ENCODE assay signal across 20 cellular contexts in genomic region chr2:142876423-142876822, GRCh38. TPM values are rescaled to one million over a fixed set of nuclear protein-coding genes. Genes with fewer than 3 reads are reported as not detected.
DNase-seq lines count a peak whose midpoint lies in the region; ATAC-seq and TF ChIP-seq lines count a peak whose summit lies in the region.
"Had no signal": no experiment of that assay in that cellular context is flagged by ENCODE, and none has a peak within 500 bp of the region (broad histone marks: within the 10 kb centered on the region; RNA-seq: fewer than 3 reads in every experiment).

No MANE protein-coding gene starts in this region.

- DNase-seq in ELR (ENCODE audit: low read depth) (peak; percentile 55), PC-3 (no peak), epithelial cell of esophagus (ENCODE audit: low read depth) (peak; percentile 35), osteocyte (ENCODE audit: extremely low spot score, unreplicated experiment) (no peak), hippocampal formation (lab: John Stamatoyannopoulos, UW) (no peak), mucosa of gallbladder (ENCODE audit: low spot score) (no peak), NCI-H146 (lab: John Stamatoyannopoulos, UW) (no peak)
- DNase-seq: activated CD8-positive, alpha-beta T cell treated with anti-CD3 and anti-CD28 coated beads, Interleukin-2, amount 10 ng/mL, durations not matched to agents 7 days and 5 days; activated T-cell treated with anti-CD3 and anti-CD28 coated beads, Interleukin-2, amount 50 U/mL, for 48 hours; brain microvascular endothelial cell; GOT3; hypothalamus; Karpas-422; mucosa of descending colon; NCI-H1436; NCI-H2227 treated with DMSO at 0.1 percent for 48 hours; right cardiac atrium had no signal

- H3K4me2 ChIP-seq in PC-3 (ENCODE audit: low read length), result peak overlapping the region; percentile 70

- H3K4me3 ChIP-seq in PC-3 (ENCODE audit: low read length), result no peak overlapping the region
- H3K4me3 ChIP-seq in epithelial cell of esophagus (ENCODE audit: low read length), result no peak overlapping the region
- H3K4me3 ChIP-seq: mucosa of descending colon had no signal

- no TSS peak for BruUV-seq in PC-3 (replicated peaks; lab: Mats Ljungman, UMichigan)

- ATAC-seq in PC-3, result no peak
- ATAC-seq in HG02798 (IDR thresholded peaks at IDR 0.05; ENCODE audit: poor library complexity, unreplicated experiment), result no peak
- ATAC-seq: activated CD8-positive, alpha-beta T cell treated with anti-CD3 and anti-CD28 coated beads, Interleukin-2, amount 10 ng/mL, durations not matched to agents 7 days and 5 days; mucosa of descending colon; right cardiac atrium had no signal

- no peaks in the 10 kb centered on the region for H3K9me2 ChIP-seq in PC-3 (replicated peaks; ENCODE audit: low read length)

- no peak overlapping the region; the same call in 1 of the 2 replicates for H2AFZ ChIP-seq in PC-3 (ENCODE audit: low read length)

- no peaks in the 10 kb centered on the region for H3K79me2 ChIP-seq in PC-3 (ENCODE audit: low read length)

- no peak overlapping the region for H3K4me3 Mint-ChIP-seq in osteocyte (ENCODE audit: unreplicated experiment)
- H3K4me3 Mint-ChIP-seq: activated CD8-positive, alpha-beta T cell treated with anti-CD3 and anti-CD28 coated beads, Interleukin-2, amount 10 ng/mL, durations not matched to agents 7 days and 5 days; activated naive CD8-positive, alpha-beta T cell had no signal

- intact Hi-C loops in PC-3 (cut with micrococcal nuclease), result loop anchor here (1.0 to 2.0 kb wide), 3 partner anchors 68 to 194 kb away; no protein-coding TSS in a partner anchor

- no peaks in the 10 kb centered on the region for H3K36me3 Mint-ChIP-seq in osteocyte (ENCODE audit: unreplicated experiment)
- H3K36me3 Mint-ChIP-seq: activated naive CD8-positive, alpha-beta T cell had no signal

- no peaks in the 10 kb centered on the region for H3F3A ChIP-seq in PC-3 (ENCODE audit: low read length, unreplicated experiment)

- no peaks in the 10 kb centered on the region for H3K36me3 ChIP-seq in PC-3 (ENCODE audit: low read depth, low read length)
- H3K36me3 ChIP-seq: brain microvascular endothelial cell had no signal

- H4K20me1 ChIP-seq in PC-3 (ENCODE audit: low read length), result no peaks in the 10 kb centered on the region

- POLR2A ChIA-PET in PC-3 (lab: Charles Lee; ENCODE audit: unreplicated experiment), result interaction anchor here (0.6 kb wide), 1 partner anchor 10 kb away, joined by 3 read pairs; no protein-coding TSS in a partner anchor

- H3K27ac Mint-ChIP-seq in osteocyte (ENCODE audit: unreplicated experiment), result no peak overlapping the region
- H3K27ac Mint-ChIP-seq: activated CD8-positive, alpha-beta T cell treated with anti-CD3 and anti-CD28 coated beads, Interleukin-2, amount 10 ng/mL, durations not matched to agents 7 days and 5 days; activated naive CD8-positive, alpha-beta T cell had no signal

- H3K4me1 ChIP-seq in PC-3 (ENCODE audit: insufficient read depth, low read length), result peaks cover 69% of the 10 kb centered on the region

- peaks cover 60% of the 10 kb centered on the region for H3K4me1 Mint-ChIP-seq in osteocyte (ENCODE audit: unreplicated experiment)

- peak; percentile 57 for TF ChIP-seq CTCF in PC-3 (conservative IDR thresholded peaks at IDR 0.05; ENCODE audit: low read depth, low read length)
- TF ChIP-seq CTCF in epithelial cell of esophagus (IDR thresholded peaks at IDR 0.05; ENCODE audit: insufficient read depth, low read depth, low read length, missing control alignments), result no peak
- peak; percentile 31 for TF ChIP-seq CTCF in osteocyte (IDR thresholded peaks at IDR 0.05)

- peak overlapping the region; percentile 98 for H3K27ac ChIP-seq in PC-3 (ENCODE audit: low read length)
- H3K27ac ChIP-seq: brain microvascular endothelial cell, VCaP had no signal

- no peaks in the 10 kb centered on the region for H3K27me3 Mint-ChIP-seq in osteocyte (ENCODE audit: unreplicated experiment)

- H3K9me3 Mint-ChIP-seq in osteocyte (ENCODE audit: unreplicated experiment), result no peaks in the 10 kb centered on the region

- H3K27me3 ChIP-seq in PC-3 (ENCODE audit: low read length), result no peaks in the 10 kb centered on the region
- H3K27me3 ChIP-seq: brain microvascular endothelial cell had no signal

- H3K9me3 ChIP-seq in PC-3 (ENCODE audit: low read length), result no peaks in the 10 kb centered on the region
- H3K9me3 ChIP-seq: mucosa of descending colon had no signal

- CTCF ChIA-PET in PC-3 (lab: Charles Lee), result no interaction called here

- H3K9ac ChIP-seq in PC-3 (ENCODE audit: low read length), result peak overlapping the region; percentile 82

RNA-seq across cellular contexts. Expression of gene KYNU, which starts 1.0 kb away (rescaled TPM):
- total RNA-seq in PC-3 (2014; rRNA removed) (1.1 and 2.3 TPM in 2 replicates), osteocyte (0.21 and 0.24 TPM in 2 replicates), mucosa of gallbladder (3.3 TPM)
- total RNA-seq: activated CD8-positive, alpha-beta T cell treated with anti-CD3 and anti-CD28 coated beads, Interleukin-2, amount 10 ng/mL, durations not matched to agents 7 days and 5 days had no signal

Comparison
In these comparisons a context has a peak if more than half of its experiments do, and no peak if none do; other contexts are left out.
1. DNase-seq: peak in ELR (single experiment) and epithelial cell of esophagus (single experiment); none in PC-3 (single experiment), osteocyte (single experiment), hippocampal formation (0 of 2), mucosa of gallbladder (single experiment) and NCI-H146 (single experiment).